Comparison of ENCODE assay signal across 1 cellular context in the genomic region with DNA sequence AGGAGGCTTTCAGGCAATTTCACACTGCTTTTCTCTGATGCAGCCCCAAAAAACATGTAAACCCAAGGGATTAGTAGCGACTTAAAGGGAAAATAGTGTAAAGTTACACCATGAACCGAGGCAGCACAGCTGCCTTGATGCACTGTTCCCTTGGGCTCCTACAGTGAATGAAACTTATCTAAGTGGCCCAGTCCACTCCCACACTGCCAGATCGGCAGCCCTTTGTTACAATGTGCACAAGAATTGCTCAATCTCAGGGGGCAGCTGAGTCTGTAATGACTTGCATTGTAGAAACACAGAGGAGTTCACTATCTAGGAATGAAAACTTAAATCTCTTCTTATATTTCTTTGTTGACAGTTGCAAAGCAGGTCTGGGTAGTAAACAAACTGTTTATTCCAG.
TF ChIP-seq lines count a peak whose summit lies in the region.

No MANE protein-coding gene starts in this region.

TF ChIP-seq in GM23338, 12 proteins besides CTCF, POLR2A, EP300 and RAD21:
- TF ChIP-seq, protein P1, sequence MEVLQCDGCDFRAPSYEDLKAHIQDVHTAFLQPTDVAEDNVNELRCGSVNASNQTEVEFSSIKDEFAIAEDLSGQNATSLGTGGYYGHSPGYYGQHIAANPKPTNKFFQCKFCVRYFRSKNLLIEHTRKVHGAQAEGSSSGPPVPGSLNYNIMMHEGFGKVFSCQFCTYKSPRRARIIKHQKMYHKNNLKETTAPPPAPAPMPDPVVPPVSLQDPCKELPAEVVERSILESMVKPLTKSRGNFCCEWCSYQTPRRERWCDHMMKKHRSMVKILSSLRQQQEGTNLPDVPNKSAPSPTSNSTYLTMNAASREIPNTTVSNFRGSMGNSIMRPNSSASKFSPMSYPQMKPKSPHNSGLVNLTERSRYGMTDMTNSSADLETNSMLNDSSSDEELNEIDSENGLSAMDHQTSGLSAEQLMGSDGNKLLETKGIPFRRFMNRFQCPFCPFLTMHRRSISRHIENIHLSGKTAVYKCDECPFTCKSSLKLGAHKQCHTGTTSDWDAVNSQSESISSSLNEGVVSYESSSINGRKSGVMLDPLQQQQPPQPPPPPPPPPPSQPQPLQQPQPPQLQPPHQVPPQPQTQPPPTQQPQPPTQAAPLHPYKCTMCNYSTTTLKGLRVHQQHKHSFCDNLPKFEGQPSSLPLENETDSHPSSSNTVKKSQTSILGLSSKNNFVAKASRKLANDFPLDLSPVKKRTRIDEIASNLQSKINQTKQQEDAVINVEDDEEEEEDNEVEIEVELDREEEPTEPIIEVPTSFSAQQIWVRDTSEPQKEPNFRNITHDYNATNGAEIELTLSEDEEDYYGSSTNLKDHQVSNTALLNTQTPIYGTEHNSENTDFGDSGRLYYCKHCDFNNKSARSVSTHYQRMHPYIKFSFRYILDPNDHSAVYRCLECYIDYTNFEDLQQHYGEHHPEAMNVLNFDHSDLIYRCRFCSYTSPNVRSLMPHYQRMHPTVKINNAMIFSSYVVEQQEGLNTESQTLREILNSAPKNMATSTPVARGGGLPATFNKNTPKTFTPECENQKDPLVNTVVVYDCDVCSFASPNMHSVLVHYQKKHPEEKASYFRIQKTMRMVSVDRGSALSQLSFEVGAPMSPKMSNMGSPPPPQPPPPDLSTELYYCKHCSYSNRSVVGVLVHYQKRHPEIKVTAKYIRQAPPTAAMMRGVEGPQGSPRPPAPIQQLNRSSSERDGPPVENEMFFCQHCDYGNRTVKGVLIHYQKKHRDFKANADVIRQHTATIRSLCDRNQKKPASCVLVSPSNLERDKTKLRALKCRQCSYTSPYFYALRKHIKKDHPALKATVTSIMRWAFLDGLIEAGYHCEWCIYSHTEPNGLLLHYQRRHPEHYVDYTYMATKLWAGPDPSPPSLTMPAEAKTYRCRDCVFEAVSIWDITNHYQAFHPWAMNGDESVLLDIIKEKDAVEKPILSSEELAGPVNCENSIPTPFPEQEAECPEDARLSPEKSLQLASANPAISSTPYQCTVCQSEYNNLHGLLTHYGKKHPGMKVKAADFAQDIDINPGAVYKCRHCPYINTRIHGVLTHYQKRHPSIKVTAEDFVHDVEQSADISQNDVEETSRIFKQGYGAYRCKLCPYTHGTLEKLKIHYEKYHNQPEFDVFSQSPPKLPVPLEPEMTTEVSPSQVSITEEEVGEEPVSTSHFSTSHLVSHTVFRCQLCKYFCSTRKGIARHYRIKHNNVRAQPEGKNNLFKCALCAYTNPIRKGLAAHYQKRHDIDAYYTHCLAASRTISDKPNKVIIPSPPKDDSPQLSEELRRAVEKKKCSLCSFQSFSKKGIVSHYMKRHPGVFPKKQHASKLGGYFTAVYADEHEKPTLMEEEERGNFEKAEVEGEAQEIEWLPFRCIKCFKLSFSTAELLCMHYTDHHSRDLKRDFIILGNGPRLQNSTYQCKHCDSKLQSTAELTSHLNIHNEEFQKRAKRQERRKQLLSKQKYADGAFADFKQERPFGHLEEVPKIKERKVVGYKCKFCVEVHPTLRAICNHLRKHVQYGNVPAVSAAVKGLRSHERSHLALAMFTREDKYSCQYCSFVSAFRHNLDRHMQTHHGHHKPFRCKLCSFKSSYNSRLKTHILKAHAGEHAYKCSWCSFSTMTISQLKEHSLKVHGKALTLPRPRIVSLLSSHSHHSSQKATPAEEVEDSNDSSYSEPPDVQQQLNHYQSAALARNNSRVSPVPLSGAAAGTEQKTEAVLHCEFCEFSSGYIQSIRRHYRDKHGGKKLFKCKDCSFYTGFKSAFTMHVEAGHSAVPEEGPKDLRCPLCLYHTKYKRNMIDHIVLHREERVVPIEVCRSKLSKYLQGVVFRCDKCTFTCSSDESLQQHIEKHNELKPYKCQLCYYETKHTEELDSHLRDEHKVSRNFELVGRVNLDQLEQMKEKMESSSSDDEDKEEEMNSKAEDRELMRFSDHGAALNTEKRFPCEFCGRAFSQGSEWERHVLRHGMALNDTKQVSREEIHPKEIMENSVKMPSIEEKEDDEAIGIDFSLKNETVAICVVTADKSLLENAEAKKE (CRISPR knock-in tag; IDR thresholded peaks at IDR 0.05) = no peak
- TF ChIP-seq NANOG (IDR thresholded peaks at IDR 0.05; ENCODE audit: borderline replicate concordance) (no peak), POLR2AphosphoS5 (IDR thresholded peaks at IDR 0.05; ENCODE audit: low read depth) (no peak), JUNB (IDR thresholded peaks at IDR 0.05; ENCODE audit: unreplicated experiment) (no peak), ZNF114 (CRISPR knock-in tag; IDR thresholded peaks at IDR 0.05) (no peak), EZH2 (IDR thresholded peaks at IDR 0.05; ENCODE audit: low read depth, unreplicated experiment) (no peak)
- TF ChIP-seq, protein P2, sequence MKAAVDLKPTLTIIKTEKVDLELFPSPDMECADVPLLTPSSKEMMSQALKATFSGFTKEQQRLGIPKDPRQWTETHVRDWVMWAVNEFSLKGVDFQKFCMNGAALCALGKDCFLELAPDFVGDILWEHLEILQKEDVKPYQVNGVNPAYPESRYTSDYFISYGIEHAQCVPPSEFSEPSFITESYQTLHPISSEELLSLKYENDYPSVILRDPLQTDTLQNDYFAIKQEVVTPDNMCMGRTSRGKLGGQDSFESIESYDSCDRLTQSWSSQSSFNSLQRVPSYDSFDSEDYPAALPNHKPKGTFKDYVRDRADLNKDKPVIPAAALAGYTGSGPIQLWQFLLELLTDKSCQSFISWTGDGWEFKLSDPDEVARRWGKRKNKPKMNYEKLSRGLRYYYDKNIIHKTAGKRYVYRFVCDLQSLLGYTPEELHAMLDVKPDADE (IDR thresholded peaks at IDR 0.05) = no peak
- TF ChIP-seq, protein P3, sequence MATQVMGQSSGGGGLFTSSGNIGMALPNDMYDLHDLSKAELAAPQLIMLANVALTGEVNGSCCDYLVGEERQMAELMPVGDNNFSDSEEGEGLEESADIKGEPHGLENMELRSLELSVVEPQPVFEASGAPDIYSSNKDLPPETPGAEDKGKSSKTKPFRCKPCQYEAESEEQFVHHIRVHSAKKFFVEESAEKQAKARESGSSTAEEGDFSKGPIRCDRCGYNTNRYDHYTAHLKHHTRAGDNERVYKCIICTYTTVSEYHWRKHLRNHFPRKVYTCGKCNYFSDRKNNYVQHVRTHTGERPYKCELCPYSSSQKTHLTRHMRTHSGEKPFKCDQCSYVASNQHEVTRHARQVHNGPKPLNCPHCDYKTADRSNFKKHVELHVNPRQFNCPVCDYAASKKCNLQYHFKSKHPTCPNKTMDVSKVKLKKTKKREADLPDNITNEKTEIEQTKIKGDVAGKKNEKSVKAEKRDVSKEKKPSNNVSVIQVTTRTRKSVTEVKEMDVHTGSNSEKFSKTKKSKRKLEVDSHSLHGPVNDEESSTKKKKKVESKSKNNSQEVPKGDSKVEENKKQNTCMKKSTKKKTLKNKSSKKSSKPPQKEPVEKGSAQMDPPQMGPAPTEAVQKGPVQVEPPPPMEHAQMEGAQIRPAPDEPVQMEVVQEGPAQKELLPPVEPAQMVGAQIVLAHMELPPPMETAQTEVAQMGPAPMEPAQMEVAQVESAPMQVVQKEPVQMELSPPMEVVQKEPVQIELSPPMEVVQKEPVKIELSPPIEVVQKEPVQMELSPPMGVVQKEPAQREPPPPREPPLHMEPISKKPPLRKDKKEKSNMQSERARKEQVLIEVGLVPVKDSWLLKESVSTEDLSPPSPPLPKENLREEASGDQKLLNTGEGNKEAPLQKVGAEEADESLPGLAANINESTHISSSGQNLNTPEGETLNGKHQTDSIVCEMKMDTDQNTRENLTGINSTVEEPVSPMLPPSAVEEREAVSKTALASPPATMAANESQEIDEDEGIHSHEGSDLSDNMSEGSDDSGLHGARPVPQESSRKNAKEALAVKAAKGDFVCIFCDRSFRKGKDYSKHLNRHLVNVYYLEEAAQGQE (IDR thresholded peaks at IDR 0.05; ENCODE audit: unreplicated experiment) = no peak
